In genomic region chr12:122547330-122547729, GRCh38 we compare ENCODE assay signal across 14 cellular contexts. TPM values are rescaled to one million over a fixed set of nuclear protein-coding genes. Genes with fewer than 3 reads are reported as not detected.
DNase-seq lines count a peak whose midpoint lies in the region; ATAC-seq, FAIRE-seq and TF ChIP-seq lines count a peak whose summit lies in the region.
"Had no signal": no experiment of that assay in that cellular context is flagged by ENCODE, and none has a peak within 500 bp of the region (broad histone marks: within the 10 kb centered on the region; RNA-seq: fewer than 3 reads in every experiment).

No MANE protein-coding gene starts in this region.

- TF ChIP-seq CTCF in RWPE2 (IDR thresholded peaks at IDR 0.05; ENCODE audit: poor library complexity, severe bottlenecking) (no peak), bronchial epithelial cell (IDR thresholded peaks at IDR 0.05; ENCODE audit: insufficient read depth, low read length, severe bottlenecking) (no peak), pancreas (IDR thresholded peaks at IDR 0.05) (no peak), coronary artery (IDR thresholded peaks at IDR 0.05) (no peak)

- intact Hi-C loops in pancreas (cut with DNase I) = no loop called here

- no peak overlapping the region for H3K4ac ChIP-seq in mesenchymal stem cell (ENCODE audit: low read depth in 1 of 2, low read length in 2 of 2)

- H3K9me3 ChIP-seq in RWPE2 (ENCODE audit: severe bottlenecking) (no peaks in the 10 kb centered on the region), mesenchymal stem cell (ENCODE audit: control insufficient read depth, low read length) (no peaks in the 10 kb centered on the region), pancreas (no peaks in the 10 kb centered on the region)
- H3K9me3 ChIP-seq: BLaER1 treated with 17β-estradiol and CSF1 and Interleukin-3, amounts not matched to agents 10 nM and 100 nM; HAP-1 had no signal

- H3K14ac ChIP-seq in mesenchymal stem cell (ENCODE audit: low read length in 2 of 2) = no peak overlapping the region

- H3K9ac ChIP-seq in mesenchymal stem cell (ENCODE audit: low read length) = no peak overlapping the region
- H3K9ac ChIP-seq: BLaER1 treated with 17β-estradiol and CSF1 and Interleukin-3, amounts not matched to agents 10 nM and 100 nM had no signal

- H2BK12ac ChIP-seq in mesenchymal stem cell (ENCODE audit: low read length in 2 of 2) = no peak overlapping the region

- WGBS in mesenchymal stem cell = 86% methylated on average over 3 of the region's 5 CpGs
- WGBS in pancreas, 2 donors = 76 to 83% methylated on average over 5 of the region's 5 CpGs

- no peak overlapping the region for H2BK15ac ChIP-seq in mesenchymal stem cell (ENCODE audit: low read depth, poor library complexity, severe bottlenecking)

- H3K79me1 ChIP-seq in mesenchymal stem cell (replicated peaks; ENCODE audit: low read length, poor library complexity, severe bottlenecking) = peaks cover 2% of the 10 kb centered on the region

- H3K4me2 ChIP-seq in mesenchymal stem cell (ENCODE audit: low read length, poor library complexity, severe bottlenecking) = no peak overlapping the region
- H3K4me2 ChIP-seq: BLaER1 treated with 17β-estradiol and CSF1 and Interleukin-3, amounts not matched to agents 10 nM and 100 nM had no signal

- H3K36me3 ChIP-seq in RWPE2 (ENCODE audit: low read depth) (peaks cover 99% of the 10 kb centered on the region), bronchial epithelial cell (ENCODE audit: control insufficient read depth, insufficient read depth, low read length) (peaks cover 6% of the 10 kb centered on the region), mesenchymal stem cell (ENCODE audit: control insufficient read depth in 1 of 2, insufficient read depth in 2 of 2, low read depth in 1 of 2, low read length in 2 of 2) (peaks cover 3 to 63% of the 10 kb centered on the region in 2 experiments), pancreas (no peaks in the 10 kb centered on the region)

- H2BK5ac ChIP-seq in mesenchymal stem cell (ENCODE audit: low read depth, low read length, poor library complexity, severe bottlenecking) = no peak overlapping the region

- H3K4me3 ChIP-seq in RWPE2 (ENCODE audit: severe bottlenecking) (no peak overlapping the region), bronchial epithelial cell (ENCODE audit: low read depth, low read length) (no peak overlapping the region), mesenchymal stem cell (ENCODE audit: insufficient read depth in 1 of 2, low read depth in 1 of 2, low read length in 2 of 2) (no peak overlapping the region), pancreas (no peak overlapping the region), coronary artery (no peak overlapping the region)
- H3K4me3 ChIP-seq: BLaER1 treated with 17β-estradiol and CSF1 and Interleukin-3, amounts not matched to agents 10 nM and 100 nM; HAP-1 had no signal

- ATAC-seq in RWPE2 (ENCODE audit: low read depth) (peak; percentile 58), pancreas (no peak)
- ATAC-seq: CD8-positive, alpha-beta T cell had no signal

- no peak overlapping the region for H2AFZ ChIP-seq in mesenchymal stem cell (ENCODE audit: low read depth, low read length)

- H3K27ac ChIP-seq in RWPE2 (ENCODE audit: poor library complexity, severe bottlenecking) (peak overlapping the region; percentile 7), mesenchymal stem cell (ENCODE audit: low read length, poor library complexity, severe bottlenecking) (no peak overlapping the region), pancreas (no peak overlapping the region), coronary artery (no peak overlapping the region)
- H3K27ac ChIP-seq: BLaER1 treated with 17β-estradiol and CSF1 and Interleukin-3, amounts not matched to agents 10 nM and 100 nM had no signal

- H4K8ac ChIP-seq in mesenchymal stem cell (ENCODE audit: low read length) = no peak overlapping the region

- H3K4me1 ChIP-seq in RWPE2 (ENCODE audit: insufficient read depth, poor library complexity, severe bottlenecking) (no peaks in the 10 kb centered on the region), mesenchymal stem cell (ENCODE audit: control insufficient read depth, insufficient read depth, low read depth, low read length) (no peaks in the 10 kb centered on the region), pancreas (no peaks in the 10 kb centered on the region)
- H3K4me1 ChIP-seq: BLaER1 treated with 17β-estradiol and CSF1 and Interleukin-3, amounts not matched to agents 10 nM and 100 nM; HAP-1 had no signal

- H3K23ac ChIP-seq in mesenchymal stem cell (ENCODE audit: low read length in 2 of 2) = no peak overlapping the region

- no peak overlapping the region for H4K91ac ChIP-seq in mesenchymal stem cell (ENCODE audit: low read length)

- H3K27me3 ChIP-seq in RWPE2 (ENCODE audit: insufficient read depth, poor library complexity, severe bottlenecking) (no peaks in the 10 kb centered on the region), bronchial epithelial cell (ENCODE audit: control insufficient read depth, insufficient read depth, low read length) (no peaks in the 10 kb centered on the region), mesenchymal stem cell (ENCODE audit: control insufficient read depth in 1 of 2, insufficient read depth in 1 of 2, low read length in 2 of 2) (no peaks in the 10 kb centered on the region), pancreas (no peaks in the 10 kb centered on the region)
- H3K27me3 ChIP-seq: BLaER1 treated with 17β-estradiol and CSF1 and Interleukin-3, amounts not matched to agents 10 nM and 100 nM had no signal

- H3K18ac ChIP-seq in mesenchymal stem cell (ENCODE audit: low read depth in 1 of 2, low read length in 2 of 2) = no peak overlapping the region

- DNase-seq in GM18507 (ENCODE audit: extremely low spot score, insufficient read length, low read depth) = no peak
- no peak for DNase-seq in RWPE2 (ENCODE audit: low spot score)
- DNase-seq in bronchial epithelial cell (ENCODE audit: low read depth) = peak; percentile 17
- DNase-seq in mesenchymal stem cell = peak; percentile 0
- DNase-seq in pancreas = no peak
- no peak for DNase-seq in HTR-8/SVneo (ENCODE audit: insufficient read length, low spot score)
- DNase-seq in coronary artery (ENCODE audit: low spot score) = no peak
- DNase-seq: Calu3; CD8-positive, alpha-beta T cell; DND-41; EL had no signal

- H2BK120ac ChIP-seq in mesenchymal stem cell (ENCODE audit: low read depth, low read length) = no peak overlapping the region

- H2AK5ac ChIP-seq in mesenchymal stem cell (ENCODE audit: low read length, severe bottlenecking) = no peak overlapping the region

- FAIRE-seq in GM18507 (lab: Jason Lieb, UNC) (peak; percentile 61), bronchial epithelial cell (lab: Jason Lieb, UNC) (no peak), pancreas (lab: Jason Lieb, UNC) (no peak), HTR-8/SVneo (lab: Jason Lieb, UNC) (no peak)
- FAIRE-seq: H1 had no signal

RNA-seq across cellular contexts. Expression of gene KNTC1, which starts 20.3 kb away (rescaled TPM):
- total RNA-seq in bronchial epithelial cell (6.8 and 7.6 TPM in 2 replicates), pancreas (1 to 10 TPM; 2.7 to 5.9 (median 4.2) TPM)
- 8.8 TPM for polyA plus RNA-seq in mesenchymal stem cell (2013, experiment 1 of 2)
- 6.2 TPM for polyA plus RNA-seq in mesenchymal stem cell (2013, experiment 2 of 2)
- polyA plus RNA-seq in pancreas = 10 to 100 TPM in 1 of 2 donors, 1 to 10 TPM in 1; 6.6 to 10.2 TPM

RNA-seq across cellular contexts. Expression of gene RSRC2, which starts 20.6 kb away (rescaled TPM):
- total RNA-seq in bronchial epithelial cell (22.6 and 44.0 TPM in 2 replicates), pancreas (10 to 100 TPM; 17.1 to 37.3 (median 26.5) TPM)
- polyA plus RNA-seq in mesenchymal stem cell (2013, experiment 1 of 2) = 69.5 TPM
- polyA plus RNA-seq in mesenchymal stem cell (2013, experiment 2 of 2) = 65.9 TPM
- polyA plus RNA-seq in pancreas = 10 to 100 TPM; 38.2 to 70.6 TPM

RNA-seq across cellular contexts. Expression of gene ZCCHC8, which starts 46.6 kb away (rescaled TPM):
- total RNA-seq in bronchial epithelial cell = 12.9 and 15.6 TPM in 2 replicates
- 9.3 TPM for polyA plus RNA-seq in mesenchymal stem cell (2013, experiment 1 of 2)
- 9.7 TPM for polyA plus RNA-seq in mesenchymal stem cell (2013, experiment 2 of 2)
- 10 to 100 TPM in 3 of 6 donors, 1 to 10 TPM in 3; 8.6 to 14.6 (median 10.0) TPM for total RNA-seq in pancreas
- polyA plus RNA-seq in pancreas = 10 to 100 TPM; 17.8 to 23.7 TPM

Comparison
In these comparisons a context has a peak if more than half of its experiments do, and no peak if none do; other contexts are left out.
1. DNase-seq: peak in bronchial epithelial cell (single experiment) and mesenchymal stem cell (single experiment); none in GM18507 (single experiment), RWPE2 (single experiment), pancreas (0 of 6), HTR-8/SVneo (single experiment) and coronary artery (single experiment).